ENCODE assay signal across 23 cellular contexts in genomic region chr19:58129284-58129683, GRCh38.
"Had no signal": no experiment of that assay in that cellular context is flagged by ENCODE, and none has a peak within 500 bp of the region (broad histone marks: within the 10 kb centered on the region; RNA-seq: fewer than 3 reads in every experiment).

No MANE protein-coding gene starts in this region.

- H3K27me3 Mint-ChIP-seq: activated naive CD8-positive, alpha-beta T cell treated with anti-CD3 and anti-CD28 coated beads, Interleukin-2, amount 50 U/mL, for 24 hours; stimulated activated naive CD8-positive, alpha-beta T cell treated with anti-CD3 and anti-CD28 coated beads, Interleukin-15, amount 100 ng/mL, for 72 hours had no signal

- H3K4me1 ChIP-seq: gastroesophageal sphincter, lower lobe of right lung, prostate gland, sigmoid colon, tibial artery, vagina had no signal

- H3K27ac Mint-ChIP-seq: activated CD8-positive, alpha-beta T cell treated with anti-CD3 and anti-CD28 coated beads, Interleukin-2, amount 10 ng/mL, durations not matched to agents 7 days and 5 days; activated naive CD8-positive, alpha-beta T cell treated with anti-CD3 and anti-CD28 coated beads, Interleukin-2, amount 50 U/mL, for 24 hours; activated T-helper 1 cell treated with anti-CD3 and anti-CD28 coated beads, Interleukin-12 subunit alpha, Interleukin-12 subunit beta, Interleukin-2, Interleukin-4 antibody, amounts not matched to agents 30 ng/mL and 10 ng/mL and 1 ng/mL, durations not matched to agents 14 hours and 24 hours and 36 hours; nephron; stimulated activated naive CD8-positive, alpha-beta T cell treated with anti-CD3 and anti-CD28 coated beads, Interleukin-15, amount 100 ng/mL, for 72 hours had no signal

- H3K27ac ChIP-seq: cardiac muscle cell, epithelial cell of prostate, gastroesophageal sphincter, hepatocyte, lower lobe of right lung, prostate gland, sigmoid colon, tibial artery, vagina, WERI-Rb-1 had no signal

- ATAC-seq: activated CD8-positive, alpha-beta T cell treated with anti-CD3 and anti-CD28 coated beads, Interleukin-2, amount 10 ng/mL, durations not matched to agents 7 days and 5 days; activated naive CD8-positive, alpha-beta T cell treated with anti-CD3 and anti-CD28 coated beads, Interleukin-2, amount 50 U/mL, for 24 hours; gastroesophageal sphincter; lower lobe of right lung; stimulated activated naive CD8-positive, alpha-beta T cell treated with anti-CD3 and anti-CD28 coated beads, Interleukin-15, amount 100 ng/mL, for 72 hours had no signal

- H3K4me3 Mint-ChIP-seq: activated CD8-positive, alpha-beta T cell treated with anti-CD3 and anti-CD28 coated beads, Interleukin-2, amount 10 ng/mL, durations not matched to agents 7 days and 5 days; activated naive CD8-positive, alpha-beta T cell treated with anti-CD3 and anti-CD28 coated beads, Interleukin-2, amount 50 U/mL, for 24 hours; activated T-helper 1 cell treated with anti-CD3 and anti-CD28 coated beads, Interleukin-12 subunit alpha, Interleukin-12 subunit beta, Interleukin-2, Interleukin-4 antibody, amounts not matched to agents 30 ng/mL and 10 ng/mL and 1 ng/mL, durations not matched to agents 14 hours and 24 hours and 36 hours; nephron; stimulated activated naive CD8-positive, alpha-beta T cell treated with anti-CD3 and anti-CD28 coated beads, Interleukin-15, amount 100 ng/mL, for 72 hours had no signal

- H3K4me2 ChIP-seq: hepatocyte had no signal

- H3K27me3 ChIP-seq: cardiac muscle cell, gastroesophageal sphincter, hepatocyte, sigmoid colon, tibial artery, vagina had no signal

- DNase-seq: activated CD4-positive, alpha-beta T cell treated with anti-CD3 and anti-CD28 coated beads for 4 hours; activated CD8-positive, alpha-beta T cell treated with anti-CD3 and anti-CD28 coated beads, Interleukin-2, amount 10 ng/mL, durations not matched to agents 7 days and 5 days; activated naive CD4-positive, alpha-beta T cell treated with Interleukin-2 at 50 U/mL for 16 hours; activated naive CD8-positive, alpha-beta T cell treated with anti-CD3 and anti-CD28 coated beads, Interleukin-2, amount 50 U/mL, for 24 hours; effector CD4-positive, alpha-beta T cell; lower lobe of right lung; occipital lobe; sigmoid colon; stimulated activated CD4-positive, alpha-beta T cell treated with anti-CD3 and anti-CD28 coated beads, Interleukin-4, amount 100 ng/mL, for 1 hour; stimulated activated CD8-positive, alpha-beta memory T cell treated with anti-CD3 and anti-CD28 coated beads, Interleukin-4, amount 100 ng/mL, for 48 hours; stimulated activated naive CD8-positive, alpha-beta T cell treated with anti-CD3 and anti-CD28 coated beads, Interleukin-15, amount 100 ng/mL, for 72 hours; T-helper 1 cell; tibial artery; WERI-Rb-1 had no signal

- H3K4me1 Mint-ChIP-seq: activated naive CD8-positive, alpha-beta T cell treated with anti-CD3 and anti-CD28 coated beads, Interleukin-2, amount 50 U/mL, for 24 hours; nephron; stimulated activated naive CD8-positive, alpha-beta T cell treated with anti-CD3 and anti-CD28 coated beads, Interleukin-15, amount 100 ng/mL, for 72 hours had no signal

- H3K4me3 ChIP-seq: cardiac muscle cell, gastroesophageal sphincter, hepatocyte, lower lobe of right lung, prostate gland, sigmoid colon, tibial artery, vagina had no signal

- FAIRE-seq: colon had no signal
